In the genomic region with DNA sequence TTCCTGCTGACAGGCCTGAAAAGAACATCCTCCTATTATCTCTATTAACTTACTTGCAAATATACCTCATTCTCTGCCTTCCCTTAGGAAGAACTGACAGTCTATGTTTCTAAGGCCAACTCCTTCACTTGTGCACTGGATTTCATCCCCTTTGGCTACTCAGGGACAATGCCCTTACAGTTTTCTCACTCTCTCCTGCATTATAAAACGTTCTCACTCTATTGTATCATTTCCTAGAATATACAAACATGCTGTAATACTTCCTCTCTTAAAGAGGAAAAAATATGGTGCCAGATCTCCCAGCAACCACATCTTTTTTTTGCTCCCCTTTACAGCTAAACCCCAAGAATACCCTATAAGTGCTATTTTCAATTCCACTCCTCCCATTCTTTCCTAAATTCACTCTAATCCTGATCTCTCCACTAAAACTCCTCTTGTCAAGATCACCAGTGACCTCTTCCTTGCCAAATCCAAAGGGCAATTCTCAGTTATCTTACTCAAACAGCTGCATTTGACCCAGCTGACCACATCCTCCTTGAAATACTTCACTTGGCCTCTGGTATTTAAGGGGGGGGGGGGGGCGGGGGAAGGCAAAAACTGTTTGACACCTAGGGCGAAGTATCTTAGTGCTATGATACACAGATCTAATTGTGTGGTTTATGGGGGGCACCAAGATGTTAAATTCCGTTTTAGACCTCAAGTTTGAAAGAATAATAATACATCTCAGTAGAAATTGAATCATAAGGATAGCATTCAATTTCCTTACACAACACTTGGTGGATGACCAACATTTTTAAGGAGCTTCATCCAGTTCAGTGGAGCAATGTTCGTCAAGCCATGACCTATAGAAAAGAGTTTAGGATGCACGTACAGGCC, we compare ENCODE assay signal across 8 cellular contexts. TPM values are rescaled to one million over a fixed set of nuclear protein-coding genes. Genes with fewer than 3 reads are reported as not detected.
DNase-seq lines count a peak whose midpoint lies in the region; TF ChIP-seq lines count a peak whose summit lies in the region.

No MANE protein-coding gene starts in this region.

- H3K79me2 ChIP-seq in OCI-LY3 (ENCODE audit: low read length) = peaks cover 56% of the 10 kb centered on the region

- H4K20me1 ChIP-seq in OCI-LY3 (ENCODE audit: insufficient read depth, low read length) = no peaks in the 10 kb centered on the region

- no peak overlapping the region for H2AFZ ChIP-seq in OCI-LY3 (ENCODE audit: low read depth, low read length)

- no peak for TF ChIP-seq POLR2A in prostate gland (IDR thresholded peaks at IDR 0.05)

- H3K36me3 Mint-ChIP-seq in endodermal cell (ENCODE audit: low read depth) = peaks cover 32% of the 10 kb centered on the region

- H3K4me3 Mint-ChIP-seq in endodermal cell = no peak overlapping the region

- TF ChIP-seq CTCF in OCI-LY3 (IDR thresholded peaks at IDR 0.05; ENCODE audit: low read depth, low read length) = no peak
- no peak for TF ChIP-seq CTCF in endodermal cell (conservative IDR thresholded peaks at IDR 0.05)
- TF ChIP-seq CTCF in prostate gland (IDR thresholded peaks at IDR 0.05) = no peak

- no peak overlapping the region for H3K9ac ChIP-seq in OCI-LY3 (ENCODE audit: low read length)
- peak overlapping the region; percentile 89 for H3K9ac ChIP-seq in endodermal cell (ENCODE audit: extremely low read depth, low read length, poor library complexity, severe bottlenecking)

- H3K9me3 ChIP-seq in OCI-LY3 (ENCODE audit: insufficient read depth, low read length) = no peaks in the 10 kb centered on the region
- peaks cover 6% of the 10 kb centered on the region for H3K9me3 ChIP-seq in endodermal cell (ENCODE audit: control insufficient read depth, low read length)
- H3K9me3 ChIP-seq in prostate gland = no peaks in the 10 kb centered on the region

- no peaks in the 10 kb centered on the region for H3K27me3 Mint-ChIP-seq in endodermal cell (ENCODE audit: insufficient read depth)

- H3K27me3 ChIP-seq in OCI-LY3 (ENCODE audit: low read depth, low read length) (no peaks in the 10 kb centered on the region), endodermal cell (ENCODE audit: control insufficient read depth, insufficient read depth, low read length, poor library complexity, severe bottlenecking) (no peaks in the 10 kb centered on the region), prostate gland (replicated peaks; ENCODE audit: insufficient read depth) (no peaks in the 10 kb centered on the region)

- DNase-seq in NOMO-1 (lab: John Stamatoyannopoulos, UW; ENCODE audit: unreplicated experiment in 2 of 2) = peak; percentile 29 to 55
- DNase-seq in NOMO-1 treated with dmso at 0.1 percent for 144 hours (lab: John Stamatoyannopoulos, UW; ENCODE audit: unreplicated experiment) = no peak
- peak; percentile 44 for DNase-seq in endodermal cell
- DNase-seq in prostate gland (ENCODE audit: low spot score) = no peak
- DNase-seq in cerebellar cortex (ENCODE audit: low spot score) = no peak
- DNase-seq in putamen (ENCODE audit: low spot score) = no peak
- DNase-seq in activated CD4-positive, alpha-beta T cell treated with anti-CD3 and anti-CD28 coated beads, Interleukin-2, amount 50 U/mL, for 48 hours = no peak

- H3K4me1 Mint-ChIP-seq in endodermal cell = peaks cover 18% of the 10 kb centered on the region

- peak overlapping the region; percentile 92 for H3K4me3 ChIP-seq in OCI-LY3 (ENCODE audit: low read length)
- H3K4me3 ChIP-seq in endodermal cell (ENCODE audit: low read length) = peak overlapping the region; percentile 100
- peak overlapping the region; percentile 70 to 75 for H3K4me3 ChIP-seq in prostate gland

- H3K4me2 ChIP-seq in OCI-LY3 (ENCODE audit: low read length) = peak overlapping the region; percentile 81

- H3K27ac ChIP-seq in OCI-LY3 (ENCODE audit: low read length) = no peak overlapping the region
- no peak overlapping the region for H3K27ac ChIP-seq in endodermal cell (ENCODE audit: low read depth, low read length)
- no peak overlapping the region for H3K27ac ChIP-seq in prostate gland

- H3K4me1 ChIP-seq in OCI-LY3 (ENCODE audit: low read length) (peaks cover 36% of the 10 kb centered on the region), endodermal cell (ENCODE audit: control insufficient read depth, insufficient read depth, low read length) (no peaks in the 10 kb centered on the region), prostate gland (replicated peaks) (no peaks in the 10 kb centered on the region)

- peaks cover 14% of the 10 kb centered on the region for H3K9me3 Mint-ChIP-seq in endodermal cell

- no peak overlapping the region for H3K27ac Mint-ChIP-seq in endodermal cell

- WGBS in endodermal cell (ENCODE audit: insufficient coverage in 1 of 2, insufficient read length in 1 of 2), 2 experiments = 0 to 34% methylated on average over 1 to 5 of the region's 6 CpGs
- 62% methylated on average over 6 of the region's 6 CpGs for WGBS in prostate gland

- intact Hi-C loops in prostate gland (cut with DNase I) = no loop called here

- H3K36me3 ChIP-seq in OCI-LY3 (replicated peaks; ENCODE audit: low read depth, low read length) = peaks cover 4% of the 10 kb centered on the region
- peaks cover 30% of the 10 kb centered on the region for H3K36me3 ChIP-seq in endodermal cell (ENCODE audit: control insufficient read depth, insufficient read depth, low read length)
- no peaks in the 10 kb centered on the region for H3K36me3 ChIP-seq in prostate gland

RNA-seq across cellular contexts. Expression of a gene that starts 1.6 kb away (rescaled TPM):
- total RNA-seq in endodermal cell = 10 to 100 TPM; 35.5 to 35.7 TPM
- 37.5 TPM for polyA plus RNA-seq in endodermal cell (2013, experiment 1 of 2)
- polyA plus RNA-seq in endodermal cell (2013, experiment 2 of 2) = 28.7 TPM
- 10 to 100 TPM; 18.7 to 23.3 TPM for total RNA-seq in prostate gland

RNA-seq across cellular contexts. Expression of a gene that starts 1.7 kb away (rescaled TPM):
- total RNA-seq in endodermal cell = 10 to 100 TPM; 13.7 to 25.0 TPM
- 17.2 TPM for polyA plus RNA-seq in endodermal cell (2013, experiment 1 of 2)
- 14.5 TPM for polyA plus RNA-seq in endodermal cell (2013, experiment 2 of 2)
- total RNA-seq in prostate gland = 10 to 100 TPM; 20.7 to 24.1 TPM

RNA-seq across cellular contexts. Expression of a gene that starts 43.3 kb away (rescaled TPM):
- total RNA-seq in endodermal cell = not detected
- not detected for polyA plus RNA-seq in endodermal cell (2013, experiment 1 of 2)
- not detected for polyA plus RNA-seq in endodermal cell (2013, experiment 2 of 2)
- total RNA-seq in prostate gland = not detected

Comparison
In these comparisons a context has a peak if more than half of its experiments do, and no peak if none do; other contexts are left out.
1. DNase-seq: peak in NOMO-1 (2 of 2) and endodermal cell (single experiment); none in NOMO-1 treated with dmso at 0.1 percent for 144 hours (single experiment), prostate gland (single experiment), cerebellar cortex (single experiment), putamen (single experiment) and activated CD4-positive, alpha-beta T cell treated with anti-CD3 and anti-CD28 coated beads, Interleukin-2, amount 50 U/mL, for 48 hours (0 of 2).
2. Peak in every context shown above with its lines, with median percentiles within 50 percentile points of each other: H3K4me3 ChIP-seq.